Comparison of ENCODE assay signal across 1 cellular context in the genomic region with DNA sequence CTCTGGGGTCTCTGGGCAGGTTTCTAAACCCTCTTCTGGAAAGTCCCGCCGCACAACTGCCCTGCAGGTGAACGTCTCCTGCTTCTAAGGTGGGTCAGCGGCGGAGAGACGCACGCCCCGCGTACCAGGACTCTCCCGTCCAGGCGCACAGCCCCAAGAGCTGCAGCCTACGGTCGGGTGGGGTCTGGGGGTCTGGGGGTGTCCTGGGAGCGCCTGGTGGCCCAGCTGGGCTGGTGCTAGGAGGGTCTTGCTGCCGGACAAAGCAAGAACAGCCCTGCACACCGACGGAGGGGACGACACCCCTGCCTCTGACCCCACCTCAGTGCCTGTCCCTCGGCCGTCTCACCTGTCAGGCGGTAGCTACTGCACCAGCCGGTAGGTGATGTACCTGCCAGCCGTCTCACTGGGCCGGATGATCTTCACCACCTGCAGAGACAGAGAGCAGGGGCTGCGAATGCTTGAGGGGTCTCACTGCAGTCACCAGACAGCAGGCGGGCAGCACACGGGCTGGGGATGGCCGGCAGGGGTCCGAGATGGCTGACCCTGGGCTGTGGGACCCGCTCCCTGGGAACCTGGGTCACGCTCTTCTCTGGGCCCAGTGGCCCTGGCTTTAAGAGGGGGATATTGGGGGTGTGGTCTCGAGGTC.
TF ChIP-seq lines count a peak whose summit lies in the region.

No MANE protein-coding gene starts in this region.

TF ChIP-seq in HepG2, 621 proteins besides CTCF, POLR2A, EP300 and RAD21:
- TF ChIP-seq NRL (CRISPR knock-in tag; IDR thresholded peaks at IDR 0.05; ENCODE audit: borderline replicate concordance): no peak
- peak; percentile 70 for TF ChIP-seq AGO2 (optimal IDR thresholded peaks at IDR 0.05; ENCODE audit: low read depth, low read length)
- peak; percentile 27; the same call in 1 of the 2 replicates for TF ChIP-seq POLR2AphosphoS5 (IDR thresholded peaks at IDR 0.05; ENCODE audit: low read depth, low read length)
- TF ChIP-seq RBM22 (optimal IDR thresholded peaks at IDR 0.05; ENCODE audit: low read length): peak; percentile 86
- TF ChIP-seq RBFOX2 (IDR thresholded peaks at IDR 0.05; ENCODE audit: low read depth, low read length): peak; percentile 22; the same call in 1 of the 2 replicates
